Comparison of ENCODE assay signal across 29 cellular contexts in genomic region chr12:119476951-119477350, GRCh38.
"Had no signal": no experiment of that assay in that cellular context is flagged by ENCODE, and none has a peak within 500 bp of the region (broad histone marks: within the 10 kb centered on the region; RNA-seq: fewer than 3 reads in every experiment).

No MANE protein-coding gene starts in this region.

- H3K9me3 ChIP-seq: esophagus squamous epithelium, mucosa of descending colon had no signal

- H3K4me3 Mint-ChIP-seq: effector memory CD8-positive, alpha-beta T cell; endodermal cell; mesothelial cell of epicardium; naive thymus-derived CD8-positive, alpha-beta T cell had no signal

- H3K4me1 ChIP-seq: esophagus squamous epithelium, gastrocnemius medialis, heart right ventricle, left lung, lower lobe of right lung had no signal

- ATAC-seq: effector memory CD8-positive, alpha-beta T cell; esophagus mucosa; gastrocnemius medialis; heart right ventricle; left cardiac atrium; left lung; left ventricle myocardium superior; lower lobe of right lung; mucosa of descending colon; naive thymus-derived CD8-positive, alpha-beta T cell had no signal

- H3K27ac ChIP-seq: coronary artery, epithelial cell of prostate, esophagus squamous epithelium, gastrocnemius medialis, heart right ventricle, left lung, lower lobe of right lung had no signal

- FAIRE-seq: endometrium, islet of Langerhans, keratinocyte had no signal

- H3K27me3 ChIP-seq: dorsolateral prefrontal cortex, esophagus squamous epithelium, gastrocnemius medialis, heart right ventricle, left lung had no signal

- H3K9me3 Mint-ChIP-seq: endodermal cell had no signal

- H3K4me1 Mint-ChIP-seq: endodermal cell; mesothelial cell of epicardium; naive B cell; naive thymus-derived CD8-positive, alpha-beta T cell had no signal

- DNase-seq: dermis blood vessel endothelial cell; dorsolateral prefrontal cortex; effector CD4-positive, alpha-beta T cell; effector memory CD8-positive, alpha-beta T cell; endodermal cell; erythroblast; esophagus squamous epithelium; foreskin fibroblast; foreskin melanocyte; gastrocnemius medialis; glutamatergic neuron; head of caudate nucleus; heart right ventricle; hippocampal formation; left cardiac atrium; left lung; left ventricle myocardium superior; lower lobe of right lung; mesenchymal stem cell; mucosa of descending colon; naive B cell; naive thymus-derived CD8-positive, alpha-beta T cell had no signal

- H3K27ac Mint-ChIP-seq: effector memory CD8-positive, alpha-beta T cell; endodermal cell; mesothelial cell of epicardium; naive thymus-derived CD8-positive, alpha-beta T cell had no signal

- H3K36me3 ChIP-seq: esophagus squamous epithelium, gastrocnemius medialis, heart right ventricle, left lung, lower lobe of right lung had no signal

- H3K36me3 Mint-ChIP-seq: mesothelial cell of epicardium; naive B cell; naive thymus-derived CD8-positive, alpha-beta T cell had no signal

- H3K4me3 ChIP-seq: coronary artery, dorsolateral prefrontal cortex, esophagus squamous epithelium, gastrocnemius medialis, heart right ventricle, left lung, lower lobe of right lung, mucosa of descending colon had no signal
